In the genomic region with DNA sequence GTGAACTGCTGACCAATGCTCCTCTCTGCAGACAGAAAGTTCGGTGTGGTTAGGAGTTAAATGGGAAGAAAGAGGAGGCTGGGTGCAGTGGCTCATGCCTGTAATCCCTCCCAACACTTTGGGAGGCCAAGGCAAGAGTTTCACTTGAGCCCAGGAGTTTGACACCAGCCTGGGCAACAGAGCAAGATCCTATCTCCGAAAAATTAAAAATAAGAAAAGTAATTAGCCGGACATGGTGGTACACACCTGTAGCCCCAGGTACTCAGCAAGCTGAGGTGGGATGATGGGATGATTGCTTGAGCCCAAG, we compare ENCODE assay signal across 26 cellular contexts.
"Had no signal": no experiment of that assay in that cellular context is flagged by ENCODE, and none has a peak within 500 bp of the region (broad histone marks: within the 10 kb centered on the region; RNA-seq: fewer than 3 reads in every experiment).

No MANE protein-coding gene starts in this region.

- H3K9me3 ChIP-seq: breast epithelium, left lung, neutrophil, sigmoid colon, upper lobe of left lung had no signal

- H3K4me3 ChIP-seq: breast epithelium, left lung, lung, sigmoid colon, upper lobe of left lung had no signal

- H3K36me3 Mint-ChIP-seq: stimulated activated effector memory CD8-positive, alpha-beta T cell treated with anti-CD3 and anti-CD28 coated beads, Interleukin-12 subunit alpha, Interleukin-12 subunit beta, amount 100 ng/mL, for 72 hours had no signal

- H3K27ac Mint-ChIP-seq: activated T-helper 1 cell treated with anti-CD3 and anti-CD28 coated beads, Interleukin-12 subunit alpha, Interleukin-12 subunit beta, Interleukin-2, Interleukin-4 antibody, amounts not matched to agents 30 ng/mL and 10 ng/mL and 1 ng/mL, durations not matched to agents 14 hours and 24 hours and 36 hours; nephron progenitor cell; stimulated activated effector memory CD8-positive, alpha-beta T cell treated with anti-CD3 and anti-CD28 coated beads, Interleukin-12 subunit alpha, Interleukin-12 subunit beta, amount 100 ng/mL, for 72 hours; stimulated activated naive CD8-positive, alpha-beta T cell treated with anti-CD3 and anti-CD28 coated beads, Interleukin-15, amount 100 ng/mL, for 72 hours; T-cell; T-helper 2 cell treated with Interferon-gamma antibody and Interleukin-4, amounts not matched to agents 5 μg/mL and 100 μg/mL, for 36 hours had no signal

- H3K27ac ChIP-seq: breast epithelium, left lung, neutrophil, sigmoid colon, upper lobe of left lung had no signal

- H3K4me3 Mint-ChIP-seq: activated T-helper 1 cell treated with anti-CD3 and anti-CD28 coated beads, Interleukin-12 subunit alpha, Interleukin-12 subunit beta, Interleukin-2, Interleukin-4 antibody, amounts not matched to agents 30 ng/mL and 10 ng/mL and 1 ng/mL, durations not matched to agents 14 hours and 24 hours and 36 hours; naive B cell; nephron progenitor cell; stimulated activated effector memory CD8-positive, alpha-beta T cell treated with anti-CD3 and anti-CD28 coated beads, Interleukin-12 subunit alpha, Interleukin-12 subunit beta, amount 100 ng/mL, for 72 hours; stimulated activated naive CD8-positive, alpha-beta T cell treated with anti-CD3 and anti-CD28 coated beads, Interleukin-15, amount 100 ng/mL, for 72 hours; T-cell; T-helper 2 cell treated with Interferon-gamma antibody and Interleukin-4, amounts not matched to agents 5 μg/mL and 100 μg/mL, for 36 hours had no signal

- H3K27me3 ChIP-seq: breast epithelium, left lung, neutrophil, sigmoid colon, upper lobe of left lung had no signal

- DNase-seq: activated CD4-positive, alpha-beta T cell treated with anti-CD3 and anti-CD28 coated beads for 4 hours; activated CD4-positive, alpha-beta T cell treated with anti-CD3 and anti-CD28 coated beads, Interleukin-2, amount 50 U/mL, for 48 hours; activated CD8-positive, alpha-beta memory T cell treated with anti-CD3 and anti-CD28 coated beads for 24 hours; activated gamma-delta T cell; activated naive CD4-positive, alpha-beta T cell treated with anti-CD3 and anti-CD28 coated beads, Interleukin-2, amount 50 U/mL, for 16 hours; amniotic stem cell; central memory CD4-positive, alpha-beta T cell; dermis blood vessel endothelial cell; effector CD4-positive, alpha-beta T cell; left lung; naive B cell; nephron progenitor cell; sigmoid colon; small intestine; stimulated activated CD4-positive, alpha-beta T cell treated with anti-CD3 and anti-CD28 coated beads, Interleukin-4, amount 100 ng/mL, for 24 hours; stimulated activated naive CD8-positive, alpha-beta T cell treated with anti-CD3 and anti-CD28 coated beads, Interleukin-15, amount 100 ng/mL, for 72 hours; substantia nigra; T-cell; upper lobe of left lung had no signal

- H3K9me3 Mint-ChIP-seq: activated T-helper 1 cell treated with anti-CD3 and anti-CD28 coated beads, Interleukin-12 subunit alpha, Interleukin-12 subunit beta, Interleukin-2, Interleukin-4 antibody, amounts not matched to agents 30 ng/mL and 10 ng/mL and 1 ng/mL, durations not matched to agents 14 hours and 24 hours and 36 hours; naive B cell; stimulated activated effector memory CD8-positive, alpha-beta T cell treated with anti-CD3 and anti-CD28 coated beads, Interleukin-12 subunit alpha, Interleukin-12 subunit beta, amount 100 ng/mL, for 72 hours; stimulated activated naive CD8-positive, alpha-beta T cell treated with anti-CD3 and anti-CD28 coated beads, Interleukin-15, amount 100 ng/mL, for 72 hours; T-cell; T-helper 2 cell treated with Interferon-gamma antibody and Interleukin-4, amounts not matched to agents 5 μg/mL and 100 μg/mL, for 36 hours had no signal

- H3K4me1 Mint-ChIP-seq: nephron progenitor cell had no signal

- H3K27me3 Mint-ChIP-seq: naive B cell; stimulated activated naive CD8-positive, alpha-beta T cell treated with anti-CD3 and anti-CD28 coated beads, Interleukin-15, amount 100 ng/mL, for 72 hours; T-cell had no signal

- FAIRE-seq: frontal cortex, small intestine had no signal

- ATAC-seq: left lung; stimulated activated effector memory CD8-positive, alpha-beta T cell treated with anti-CD3 and anti-CD28 coated beads, Interleukin-12 subunit alpha, Interleukin-12 subunit beta, amount 100 ng/mL, for 72 hours; stimulated activated naive CD8-positive, alpha-beta T cell treated with anti-CD3 and anti-CD28 coated beads, Interleukin-15, amount 100 ng/mL, for 72 hours; T-cell had no signal

- H3K36me3 ChIP-seq: breast epithelium, left lung, neutrophil, sigmoid colon, upper lobe of left lung had no signal

- H3K4me1 ChIP-seq: breast epithelium had no signal
